ENCODE assay signal across 24 cellular contexts in genomic region chr13:28316129-28316528, GRCh38.
DNase-seq lines count a peak whose midpoint lies in the region; ATAC-seq and TF ChIP-seq lines count a peak whose summit lies in the region.
"Had no signal": no experiment of that assay in that cellular context is flagged by ENCODE, and none has a peak within 500 bp of the region (broad histone marks: within the 10 kb centered on the region; RNA-seq: fewer than 3 reads in every experiment).

No MANE protein-coding gene starts in this region.

- H3K27me3 Mint-ChIP-seq in neural crest cell (ENCODE audit: low read depth), result no peaks in the 10 kb centered on the region
- H3K27me3 Mint-ChIP-seq: activated CD4-positive, alpha-beta memory T cell treated with anti-CD3 and anti-CD28 coated beads for 36 hours; effector memory CD8-positive, alpha-beta T cell had no signal

- H3K4me3 Mint-ChIP-seq in neural crest cell, result no peak overlapping the region
- H3K4me3 Mint-ChIP-seq: activated CD4-positive, alpha-beta memory T cell treated with anti-CD3 and anti-CD28 coated beads for 36 hours; effector memory CD8-positive, alpha-beta T cell; T-helper 2 cell treated with Interferon-gamma antibody and Interleukin-4, amounts not matched to agents 5 μg/mL and 100 μg/mL, for 36 hours had no signal

- intact Hi-C loops in left ventricle myocardium superior (cut with micrococcal nuclease), result no loop called here
- intact Hi-C loops in Right ventricle myocardium superior (cut with DNase I), result no loop called here

- peak; percentile 43 for ATAC-seq in left ventricle myocardium superior
- no peak for ATAC-seq in Right ventricle myocardium superior (ENCODE audit: poor library complexity)
- ATAC-seq in GM19351 (IDR thresholded peaks at IDR 0.05; ENCODE audit: unreplicated experiment), result no peak
- no peak for ATAC-seq in GM18909 (IDR thresholded peaks at IDR 0.05; ENCODE audit: poor library complexity, unreplicated experiment)
- ATAC-seq: A549; body of pancreas; effector memory CD8-positive, alpha-beta T cell; gastroesophageal sphincter had no signal

- peak overlapping the region; percentile 93 for H3K27ac Mint-ChIP-seq in neural crest cell (ENCODE audit: unreplicated experiment)
- H3K27ac Mint-ChIP-seq: activated CD4-positive, alpha-beta memory T cell treated with anti-CD3 and anti-CD28 coated beads for 36 hours; effector memory CD8-positive, alpha-beta T cell; T-helper 2 cell treated with Interferon-gamma antibody and Interleukin-4, amounts not matched to agents 5 μg/mL and 100 μg/mL, for 36 hours had no signal

- H3K4me1 Mint-ChIP-seq in neural crest cell, result peaks cover 8% of the 10 kb centered on the region

- DNase-seq in left ventricle myocardium superior (no peak), Right ventricle myocardium superior (no peak), foreskin melanocyte (peak; percentile 56), neural crest cell (ENCODE audit: low read depth, low spot score) (no peak), T-helper 9 cell (no peak)
- no peak for DNase-seq in stimulated activated naive CD4-positive, alpha-beta T cell (lab: John Stamatoyannopoulos, UW)
- DNase-seq: activated CD4-positive, alpha-beta memory T cell treated with anti-CD3 and anti-CD28 coated beads for 36 hours; activated effector memory CD4-positive, alpha-beta T cell treated with anti-CD3 and anti-CD28 coated beads, Interleukin-2, amount 50 U/mL, for 16 hours; BE2C; body of pancreas; effector memory CD8-positive, alpha-beta T cell; esophagus squamous epithelium; MM.1S; NCI-H1417 treated with DMSO at 0.1 percent for 48 hours; NCI-H524; SK-N-SH; stimulated activated CD4-positive, alpha-beta T cell treated with anti-CD3 and anti-CD28 coated beads, Interleukin-4, amount 100 ng/mL, for 4 hours; stomach; transverse colon had no signal

- H3K9me3 Mint-ChIP-seq in neural crest cell, result no peaks in the 10 kb centered on the region
- H3K9me3 Mint-ChIP-seq: activated CD4-positive, alpha-beta memory T cell treated with anti-CD3 and anti-CD28 coated beads for 36 hours; effector memory CD8-positive, alpha-beta T cell; T-helper 2 cell treated with Interferon-gamma antibody and Interleukin-4, amounts not matched to agents 5 μg/mL and 100 μg/mL, for 36 hours had no signal

- no peak for TF ChIP-seq CTCF in neural crest cell (conservative IDR thresholded peaks at IDR 0.05)

- no peaks in the 10 kb centered on the region for H3K36me3 Mint-ChIP-seq in neural crest cell (ENCODE audit: low read depth)
- H3K36me3 Mint-ChIP-seq: activated CD4-positive, alpha-beta memory T cell treated with anti-CD3 and anti-CD28 coated beads for 36 hours had no signal
